19 cellular contexts compared by ENCODE assay signal in the genomic region with DNA sequence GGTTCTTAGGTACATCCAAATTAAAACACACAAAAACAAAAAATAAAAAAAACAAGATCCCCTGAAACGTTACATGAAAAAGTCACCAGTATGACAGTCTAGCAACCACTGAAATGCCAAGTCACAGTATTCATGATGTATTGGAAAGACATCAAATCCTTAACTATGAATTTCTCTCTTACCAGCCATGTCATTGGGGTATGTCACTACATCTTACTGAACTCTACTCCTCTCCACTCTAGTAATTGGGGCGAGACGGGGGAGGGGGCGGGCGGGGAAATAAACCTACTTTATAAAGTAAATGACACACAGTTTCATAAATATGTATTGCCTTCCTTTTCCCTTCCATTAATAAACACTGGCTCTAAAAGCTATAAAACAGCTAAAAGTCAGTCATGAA.
"Had no signal": no experiment of that assay in that cellular context is flagged by ENCODE, and none has a peak within 500 bp of the region (broad histone marks: within the 10 kb centered on the region; RNA-seq: fewer than 3 reads in every experiment).

No MANE protein-coding gene starts in this region.

- H3K9me3 Mint-ChIP-seq: IgD-negative memory B cell had no signal

- DNase-seq: Kasumi-1, MM.1S, NCI-H1092 treated with DMSO at 0.1 percent for 48 hours, NCI-H1436, NCI-H187, NCI-H2029, NCI-H2081 treated with DMSO at 0.1 percent for 48 hours, NCI-H2171, NCI-H226, NCI-H446, NCI-H510A, NCI-H524 treated with DMSO at 0.1 percent for 48 hours, NCI-H69, NCI-H774, SHP77, SK-N-SH had no signal

- H3K36me3 Mint-ChIP-seq: IgD-negative memory B cell had no signal

- H3K27me3 Mint-ChIP-seq: IgD-negative memory B cell had no signal

- H3K4me3 Mint-ChIP-seq: IgD-negative memory B cell had no signal

- FAIRE-seq: HTR-8/SVneo, K562 had no signal

- ATAC-seq: K562 had no signal
